ENCODE assay signal across 8 cellular contexts in the genomic region with DNA sequence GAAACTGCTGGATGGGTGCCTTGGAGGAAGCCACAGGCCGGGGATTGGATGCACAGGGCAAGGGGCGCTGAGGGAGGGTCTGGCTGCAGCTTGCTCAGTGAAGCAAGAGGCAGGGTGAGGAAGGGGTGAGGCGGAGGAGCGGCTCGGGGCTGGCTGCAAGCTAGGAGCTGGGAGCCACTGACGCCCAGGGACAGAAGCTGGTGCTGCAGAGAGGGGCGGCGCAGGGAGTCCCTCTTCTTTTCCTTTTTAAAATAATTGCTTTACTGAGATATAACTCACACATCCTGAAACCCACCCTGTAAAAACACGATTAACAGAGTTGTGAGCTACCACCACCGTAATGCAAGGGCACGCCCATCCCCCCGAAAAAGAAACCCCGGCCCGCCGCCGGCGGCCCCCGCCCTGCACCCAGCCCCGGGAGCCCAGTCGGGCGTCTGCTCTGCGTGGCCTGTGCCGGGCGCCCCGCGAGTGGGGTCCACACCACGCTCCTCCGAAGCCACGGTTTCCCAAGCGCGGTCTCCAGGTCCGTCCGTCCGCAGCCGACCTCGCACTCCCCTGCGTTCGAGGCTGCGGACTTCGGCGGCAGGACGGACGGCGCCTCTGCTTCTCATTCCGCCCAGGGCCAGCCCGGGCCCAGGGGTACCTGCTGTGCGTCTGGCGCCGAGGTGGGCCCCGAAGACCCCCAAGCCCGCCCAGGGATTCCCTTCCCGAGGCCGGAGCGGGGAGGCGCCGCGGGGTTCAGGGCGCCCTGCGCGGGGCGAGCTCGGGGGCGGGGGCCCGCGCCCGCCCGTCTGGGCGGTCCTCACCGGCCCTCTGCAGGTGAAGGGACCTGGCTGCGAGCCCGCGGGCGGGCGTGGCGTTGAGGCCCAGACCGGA. TPM values are rescaled to one million over a fixed set of nuclear protein-coding genes. Genes with fewer than 3 reads are reported as not detected.
DNase-seq lines count a peak whose midpoint lies in the region; ATAC-seq, FAIRE-seq and TF ChIP-seq lines count a peak whose summit lies in the region.

No MANE protein-coding gene starts in this region.

- H2AFZ ChIP-seq in neural cell (ENCODE audit: low read depth, low read length) = peak overlapping the region; percentile 38

- H3K4me2 ChIP-seq in A549 (peak overlapping the region; percentile 96), neural cell (ENCODE audit: low read length) (peak overlapping the region; percentile 69)

- peak overlapping the region; percentile 91 for H3K4me3 ChIP-seq in A549
- peak overlapping the region; percentile 89 for H3K4me3 ChIP-seq in NT2/D1 (ENCODE audit: insufficient read length, low read depth)
- peak overlapping the region; percentile 75 for H3K4me3 ChIP-seq in fibroblast of pulmonary artery (replicated peaks; ENCODE audit: low read depth, low read length)
- peak overlapping the region; percentile 99 for H3K4me3 ChIP-seq in neural cell (ENCODE audit: low read length)
- peak overlapping the region; percentile 90 for H3K4me3 ChIP-seq in urinary bladder (ENCODE audit: low read depth, low read length)

- no peak; a peak in 2 of 5 replicates for TF ChIP-seq RAD21 in A549 (conservative IDR thresholded peaks at IDR 0.05 in 1 of 2, IDR thresholded peaks at IDR 0.05 in 1 of 2)
- TF ChIP-seq RAD21 in neural cell (conservative IDR thresholded peaks at IDR 0.05) = peak; percentile 67

- H3K36me3 Mint-ChIP-seq in activated T-helper 17 cell treated with anti-CD3 and anti-CD28 coated beads, Interleukin-2, amount 50 U/mL, for 72 hours (ENCODE audit: low read depth) = peaks cover 3% of the 10 kb centered on the region

- H3K9ac ChIP-seq in NT2/D1 (ENCODE audit: insufficient read length, low read depth) (peak overlapping the region; percentile 98), neural cell (ENCODE audit: low read length) (peak overlapping the region; percentile 94)

- H3K27me3 ChIP-seq in NT2/D1 (ENCODE audit: insufficient read depth, insufficient read length) (no peaks in the 10 kb centered on the region), neural cell (ENCODE audit: insufficient read depth, low read depth, low read length) (no peaks in the 10 kb centered on the region)

- H3K4me3 Mint-ChIP-seq in activated T-helper 17 cell treated with anti-CD3 and anti-CD28 coated beads, Interleukin-2, amount 50 U/mL, for 72 hours = peak overlapping the region; percentile 88

- H3K4me1 ChIP-seq in A549 = peaks cover 8% of the 10 kb centered on the region; the same call in 1 of the 3 replicates
- peaks cover 14% of the 10 kb centered on the region for H3K4me1 ChIP-seq in NT2/D1 (ENCODE audit: insufficient read depth, insufficient read length)
- H3K4me1 ChIP-seq in urinary bladder (ENCODE audit: insufficient read depth) = no peaks in the 10 kb centered on the region

- ATAC-seq in A549 (peak; percentile 54 to 66), HG02852 (IDR thresholded peaks at IDR 0.05; ENCODE audit: unreplicated experiment) (peak; percentile 28)
- peak; percentile 51 for ATAC-seq in activated T-helper 17 cell treated with anti-CD3 and anti-CD28 coated beads, Interleukin-2, amount 50 U/mL, for 72 hours (replicated peaks)

- FAIRE-seq in A549 (lab: Jason Lieb, UNC) = no peak

- H3F3A ChIP-seq in neural cell (ENCODE audit: insufficient read depth, low read length, poor library complexity, severe bottlenecking) = no peaks in the 10 kb centered on the region

- H3K36me3 ChIP-seq in NT2/D1 (ENCODE audit: insufficient read depth, insufficient read length, low read length) = peaks cover 29% of the 10 kb centered on the region
- H3K36me3 ChIP-seq in neural cell (ENCODE audit: insufficient read depth, low read length) = peaks cover 4% of the 10 kb centered on the region
- no peaks in the 10 kb centered on the region for H3K36me3 ChIP-seq in urinary bladder (ENCODE audit: insufficient read depth)

- H4K20me1 ChIP-seq in neural cell (ENCODE audit: insufficient read depth) = no peaks in the 10 kb centered on the region

- no peak for TF ChIP-seq CTCF in A549 (IDR thresholded peaks at IDR 0.05)
- peak; percentile 34; the same call in 1 of the 3 replicates for TF ChIP-seq CTCF in GM12872 (IDR thresholded peaks at IDR 0.05; ENCODE audit: insufficient read depth, low read depth, low read length)
- TF ChIP-seq CTCF in fibroblast of pulmonary artery (IDR thresholded peaks at IDR 0.05; ENCODE audit: low read length, missing control alignments) = peak; percentile 43
- peak; percentile 59 for TF ChIP-seq CTCF in neural cell (IDR thresholded peaks at IDR 0.05; ENCODE audit: poor library complexity, severe bottlenecking)

- CTCF ChIA-PET in A549 (lab: Yijun Ruan, JAX) = interaction anchor here (1.0 to 2.4 kb wide), 6 partner anchors 10 to 194 kb away, joined by 3 to 15 read pairs (median 4); no protein-coding TSS in a partner anchor

- POLR2A ChIA-PET in A549 (lab: Yijun Ruan, JAX) = interaction anchor here (0.6 to 2.6 kb wide), 3 partner anchors 10 to 98 kb away, joined by 3 to 26 read pairs (median 4); a partner anchor contains a TSS

- DNase-seq in A549 (ENCODE audit: low read depth in 1 of 2, low spot score in 1 of 2) = peak; percentile 24 to 45
- DNase-seq in NT2/D1 (ENCODE audit: low read depth, low spot score) = peak; percentile 49
- peak; percentile 57 for DNase-seq in fibroblast of pulmonary artery (ENCODE audit: low read depth)

- WGBS in A549 (ENCODE audit: missing lambda C conversion rate) = 4% methylated on average over 28 of the region's 76 CpGs
- WGBS in urinary bladder = under 1% methylated on average over 76 of the region's 76 CpGs

- H3K27ac Mint-ChIP-seq in activated T-helper 17 cell treated with anti-CD3 and anti-CD28 coated beads, Interleukin-2, amount 50 U/mL, for 72 hours = peak overlapping the region; percentile 82

- no peak for TF ChIP-seq EP300 in A549 (IDR thresholded peaks at IDR 0.05)
- TF ChIP-seq EP300 in neural cell (conservative IDR thresholded peaks at IDR 0.05; ENCODE audit: poor library complexity, severe bottlenecking) = no peak

- H3K9me3 ChIP-seq in A549 (no peaks in the 10 kb centered on the region), NT2/D1 (ENCODE audit: insufficient read depth, low read length) (no peaks in the 10 kb centered on the region), neural cell (ENCODE audit: low read length) (no peaks in the 10 kb centered on the region)

- peak; percentile 16; the same call in 1 of the 2 replicates for TF ChIP-seq POLR2A in A549 (IDR thresholded peaks at IDR 0.05; ENCODE audit: low read length)

- H3K9me2 ChIP-seq in neural cell (ENCODE audit: insufficient read depth, low read length) = no peaks in the 10 kb centered on the region

- H3K27me3 Mint-ChIP-seq in activated T-helper 17 cell treated with anti-CD3 and anti-CD28 coated beads, Interleukin-2, amount 50 U/mL, for 72 hours = no peaks in the 10 kb centered on the region

- H3K79me2 ChIP-seq in neural cell (replicated peaks; ENCODE audit: insufficient read depth, low read length) = no peaks in the 10 kb centered on the region

- no peaks in the 10 kb centered on the region for H3K9me3 Mint-ChIP-seq in activated T-helper 17 cell treated with anti-CD3 and anti-CD28 coated beads, Interleukin-2, amount 50 U/mL, for 72 hours

- H3K4me1 Mint-ChIP-seq in activated T-helper 17 cell treated with anti-CD3 and anti-CD28 coated beads, Interleukin-2, amount 50 U/mL, for 72 hours = peaks cover 20% of the 10 kb centered on the region

- peak overlapping the region; percentile 97 to 99 for H3K27ac ChIP-seq in A549
- peak overlapping the region; percentile 90 for H3K27ac ChIP-seq in neural cell (ENCODE audit: low read length)
- H3K27ac ChIP-seq in urinary bladder (ENCODE audit: low read depth) = peak overlapping the region; percentile 94

TF ChIP-seq in A549, 52 proteins besides CTCF, POLR2A, EP300 and RAD21:
- TF ChIP-seq EHF (CRISPR knock-in tag; IDR thresholded peaks at IDR 0.05) = no peak
- TF ChIP-seq PHF8 (IDR thresholded peaks at IDR 0.05; ENCODE audit: borderline replicate concordance, low read depth) = peak; percentile 58

TF ChIP-seq in neural cell, 6 proteins besides CTCF, POLR2A, EP300 and RAD21 (continues in another document):
- TF ChIP-seq POLR2AphosphoS5 (IDR thresholded peaks at IDR 0.05) = peak; percentile 64

RNA-seq across cellular contexts. Expression of a gene that starts 0.9 kb away (rescaled TPM):
- polyA plus RNA-seq in A549 (2011; rRNA removed) (6.3 and 6.9 TPM in 2 replicates), A549 (2017; fragmentation: RNase III; extraction: RNeasy Plus Mini Kit Qiagen cat#74134 plus additional on column Dnase treatment) (4.3 to 5.4 TPM (median 4.5 TPM) in 3 replicates), neural cell (11.6 and 13.3 TPM in 2 replicates), urinary bladder (7.2 TPM)
- polyA plus RNA-seq in A549 (2012; cell fraction: cytosol; rRNA removed) = 6.8 and 7.9 TPM in 2 replicates
- 28.0 and 46.1 TPM in 2 replicates for polyA plus RNA-seq in A549 (2012; cell fraction: nucleus; rRNA removed)
- polyA minus RNA-seq in A549 (2011; rRNA and poly(A)+ RNA removed) = 4.3 and 6.2 TPM in 2 replicates
- total RNA-seq in activated T-helper 17 cell treated with anti-CD3 and anti-CD28 coated beads, Interleukin-2, amount 50 U/mL, for 72 hours = 10 to 100 TPM; 15.8 to 22.3 TPM
- 16.4 and 17.8 TPM in 2 replicates for polyA minus RNA-seq in neural cell
- 13.0 TPM for total RNA-seq in urinary bladder

RNA-seq across cellular contexts. Expression of a gene that starts 56.5 kb away (rescaled TPM):
- polyA plus RNA-seq in A549 (2011; rRNA removed) (42.4 and 46.1 TPM in 2 replicates), A549 (2017; fragmentation: RNase III; extraction: RNeasy Plus Mini Kit Qiagen cat#74134 plus additional on column Dnase treatment) (58.4 to 67.1 TPM (median 58.5 TPM) in 3 replicates), neural cell (106 and 109 TPM in 2 replicates), urinary bladder (69.9 TPM)
- 109 and 110 TPM in 2 replicates for polyA plus RNA-seq in A549 (2012; cell fraction: cytosol; rRNA removed)
- polyA plus RNA-seq in A549 (2012; cell fraction: nucleus; rRNA removed) = 191 and 229 TPM in 2 replicates
- polyA minus RNA-seq in A549 (2011; rRNA and poly(A)+ RNA removed) = 22.2 and 31.8 TPM in 2 replicates
- 10 to 100 TPM; 61.4 to 62.8 TPM for total RNA-seq in activated T-helper 17 cell treated with anti-CD3 and anti-CD28 coated beads, Interleukin-2, amount 50 U/mL, for 72 hours
- polyA minus RNA-seq in neural cell = 58.3 and 68.7 TPM in 2 replicates
- 25.6 TPM for total RNA-seq in urinary bladder

Comparison
In these comparisons a context has a peak if more than half of its experiments do, and no peak if none do; other contexts are left out.
1. Peak in every context shown above with its lines: DNase-seq, ATAC-seq, H3K4me3 ChIP-seq and H3K27ac ChIP-seq.